ENCODE assay signal across 19 cellular contexts in genomic region chr1:43432171-43432860, GRCh38.
"Had no signal": no experiment of that assay in that cellular context is flagged by ENCODE, and none has a peak within 500 bp of the region (broad histone marks: within the 10 kb centered on the region; RNA-seq: fewer than 3 reads in every experiment).

No MANE protein-coding gene starts in this region.

- ATAC-seq: activated T-cell treated with anti-CD3 and anti-CD28 coated beads, Interleukin-2, amount 50 U/mL, for 72 hours; K562; T-helper 17 cell; WTC11 had no signal

- DNase-seq: activated CD4-positive, alpha-beta memory T cell treated with anti-CD3 and anti-CD28 coated beads, Interleukin-2, amount 10 ng/mL, durations not matched to agents 7 days and 5 days; activated CD4-positive, alpha-beta T cell treated with anti-CD3 and anti-CD28 coated beads for 1 hour; activated CD4-positive, alpha-beta T cell treated with anti-CD3 and anti-CD28 coated beads, Interleukin-2, amount 50 U/mL, for 1 hour; activated gamma-delta T cell treated with Interleukin-2 at 50 U/mL for 16 hours; activated T-cell treated with anti-CD3 and anti-CD28 coated beads, Interleukin-2, amount 50 U/mL, for 72 hours; amygdala; Karpas-422; MM.1S; NCI-H1105; NCI-H1436; NCI-H1694 treated with DMSO at 0.1 percent for 48 hours; NCI-H2081 treated with DMSO at 0.1 percent for 48 hours; NCI-H446; NCI-H524; SIG-M5; T-helper 17 cell; T-helper 9 cell had no signal

- H3K4me3 ChIP-seq: K562 had no signal
